15 cellular contexts compared by ENCODE assay signal in the genomic region with DNA sequence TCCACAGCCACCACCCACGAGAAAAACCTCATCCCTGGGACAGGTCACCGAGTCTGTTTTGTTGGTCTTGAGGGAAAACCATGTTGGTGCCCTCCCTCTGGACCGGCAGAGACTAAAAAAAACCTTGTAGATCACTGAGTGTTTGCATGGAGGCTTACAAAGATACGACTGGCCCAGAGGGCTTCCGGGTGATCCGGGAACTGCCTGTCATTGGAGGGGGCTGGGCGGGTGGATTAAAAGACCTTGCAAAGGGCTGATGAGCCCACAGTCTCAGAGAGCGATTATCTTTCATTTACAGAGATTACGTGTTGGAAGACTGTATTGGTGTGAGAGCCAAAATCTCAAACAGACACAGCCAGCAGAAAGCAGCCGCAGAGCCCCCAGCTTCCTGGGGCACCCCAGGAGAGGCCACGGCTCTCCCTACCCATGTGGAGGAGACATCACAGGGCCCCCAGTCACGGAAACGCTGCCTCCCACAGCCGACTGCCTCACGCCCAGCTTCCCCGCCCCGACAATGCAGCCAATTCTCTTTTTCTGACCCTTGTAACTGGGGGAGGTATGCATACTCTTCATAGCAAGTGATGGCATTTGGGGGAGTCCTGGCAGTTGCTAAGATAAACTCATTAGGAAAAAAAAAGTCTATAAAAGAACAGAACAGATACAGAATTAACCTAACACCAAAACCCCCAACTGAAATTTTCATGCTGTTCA.
A peak's percentile ranks its signal among the peaks of the same experiment; 100 is the strongest.
DNase-seq lines count a peak whose midpoint lies in the region; ATAC-seq and TF ChIP-seq lines count a peak whose summit lies in the region.
"Had no signal": no experiment of that assay in that cellular context is flagged by ENCODE, and none has a peak within 500 bp of the region (broad histone marks: within the 10 kb centered on the region; RNA-seq: fewer than 3 reads in every experiment).

No MANE protein-coding gene starts in this region.

- TF ChIP-seq CTCF in A673 (conservative IDR thresholded peaks at IDR 0.05; ENCODE audit: low read depth, low read length), result no peak

- no peaks in the 10 kb centered on the region for H3K36me3 ChIP-seq in A673 (ENCODE audit: insufficient read depth, low read length, poor library complexity, severe bottlenecking)

- intact Hi-C loops in A673 (cut with micrococcal nuclease; ENCODE audit: unreplicated experiment), result no loop called here

- no peak for ATAC-seq in GM18909 (IDR thresholded peaks at IDR 0.05; ENCODE audit: poor library complexity, unreplicated experiment)
- ATAC-seq: sciatic nerve had no signal

- H3K27me3 ChIP-seq in A673 (replicated peaks; ENCODE audit: insufficient read depth, low read depth, low read length, poor library complexity), result peaks cover 60% of the 10 kb centered on the region

- no TSS peak for BruUV-seq in A673 (replicated peaks; lab: Mats Ljungman, UMichigan)

- H3K27ac ChIP-seq in A673 (ENCODE audit: low read depth, low read length, poor library complexity, severe bottlenecking), result no peak overlapping the region

- peaks cover 4% of the 10 kb centered on the region for H3K4me1 ChIP-seq in A673 (ENCODE audit: insufficient read depth, low read length, poor library complexity, severe bottlenecking)

- H3K9me3 ChIP-seq in A673 (ENCODE audit: low read depth, low read length, poor library complexity, severe bottlenecking), result no peaks in the 10 kb centered on the region

- CTCF ChIA-PET in A673 (lab: Charles Lee), result no interaction called here

- POLR2A ChIA-PET in A673 (lab: Charles Lee; ENCODE audit: low non-redundant PET), result interaction anchor here (0.7 kb wide), 1 partner anchor 9 kb away, joined by 8 read pairs; no protein-coding TSS in a partner anchor

- no peak overlapping the region for H3K4me3 ChIP-seq in A673 (ENCODE audit: low read depth, low read length, poor library complexity, severe bottlenecking)

- DNase-seq in A673 (ENCODE audit: low spot score) (peak; percentile 12), DMS79 treated with DMSO at 0.1 percent for 48 hours (lab: John Stamatoyannopoulos, UW) (peak; percentile 56), NCI-H69 (lab: John Stamatoyannopoulos, UW) (peak; percentile 75), iPS-NIHi7 (ENCODE audit: extremely low spot score) (peak; percentile 56), nucleus accumbens (lab: John Stamatoyannopoulos, UW) (no peak), cerebellum (ENCODE audit: low spot score) (no peak)
- no peak for DNase-seq in stimulated activated CD4-positive, alpha-beta T cell treated with anti-CD3 and anti-CD28 coated beads, Interleukin-1b, Interleukin-23, amount 100 ng/mL, for 48 hours
- DNase-seq: activated CD4-positive, alpha-beta T cell treated with anti-CD3 and anti-CD28 coated beads for 1 hour; activated naive CD4-positive, alpha-beta T cell; cortex of kidney; erythroblast; glutamatergic neuron; stimulated activated CD4-positive, alpha-beta T cell treated with anti-CD3 and anti-CD28 coated beads, Interleukin-4, amount 100 ng/mL, for 1 hour had no signal

Comparison
In these comparisons a context has a peak if more than half of its experiments do, and no peak if none do; other contexts are left out.
1. DNase-seq: peak in A673 (single experiment), DMS79 treated with DMSO at 0.1 percent for 48 hours (single experiment), NCI-H69 (single experiment) and iPS-NIHi7 (single experiment); none in nucleus accumbens (0 of 56), cerebellum (single experiment) and stimulated activated CD4-positive, alpha-beta T cell treated with anti-CD3 and anti-CD28 coated beads, Interleukin-1b, Interleukin-23, amount 100 ng/mL, for 48 hours (single experiment).